1 cellular context compared by ENCODE assay signal in the genomic region with DNA sequence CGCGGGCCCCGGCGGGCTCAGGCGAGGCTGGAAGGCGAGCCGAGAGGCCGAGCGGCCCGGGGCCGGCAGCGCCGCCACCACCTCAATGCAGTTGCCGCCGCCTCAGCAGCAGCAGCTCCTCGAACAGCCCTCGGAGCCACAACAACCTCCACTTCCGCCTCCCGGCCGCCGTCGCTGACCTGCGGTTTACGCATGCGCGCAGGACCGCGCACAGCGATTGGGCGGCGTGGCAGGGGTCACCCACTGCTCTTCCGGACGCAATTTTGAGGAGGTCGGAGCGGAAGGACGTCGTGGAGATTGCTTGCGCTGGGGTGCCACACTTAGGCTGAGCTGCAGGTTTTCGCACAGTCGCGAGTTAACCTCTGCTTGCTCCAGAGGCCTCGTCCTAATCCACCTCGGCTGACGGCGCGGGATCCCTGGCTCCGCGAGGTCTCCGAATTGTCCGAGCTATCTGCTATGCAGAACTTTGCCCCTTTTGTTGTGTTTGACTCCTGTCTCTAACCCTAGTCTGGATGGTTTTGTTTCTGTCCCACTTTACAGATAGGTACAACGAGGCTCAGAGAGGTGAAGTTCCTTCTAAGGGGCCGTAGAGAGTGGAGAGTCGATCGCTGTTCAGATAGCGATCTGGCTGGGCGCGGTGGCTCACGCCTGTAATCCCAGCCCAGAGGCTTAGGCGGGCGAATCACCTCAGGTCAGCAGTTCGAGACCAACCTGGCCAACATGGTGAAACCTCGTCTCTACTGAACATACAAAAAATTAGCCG.
A peak's percentile ranks its signal among the peaks of the same experiment; 100 is the strongest.
TF ChIP-seq lines count a peak whose summit lies in the region.

A gene (plus strand): TSS at position 243 of the 763 bp plus-strand sequence. CDS start 6,657 bp downstream, outside the sequence.
A gene with protein sequence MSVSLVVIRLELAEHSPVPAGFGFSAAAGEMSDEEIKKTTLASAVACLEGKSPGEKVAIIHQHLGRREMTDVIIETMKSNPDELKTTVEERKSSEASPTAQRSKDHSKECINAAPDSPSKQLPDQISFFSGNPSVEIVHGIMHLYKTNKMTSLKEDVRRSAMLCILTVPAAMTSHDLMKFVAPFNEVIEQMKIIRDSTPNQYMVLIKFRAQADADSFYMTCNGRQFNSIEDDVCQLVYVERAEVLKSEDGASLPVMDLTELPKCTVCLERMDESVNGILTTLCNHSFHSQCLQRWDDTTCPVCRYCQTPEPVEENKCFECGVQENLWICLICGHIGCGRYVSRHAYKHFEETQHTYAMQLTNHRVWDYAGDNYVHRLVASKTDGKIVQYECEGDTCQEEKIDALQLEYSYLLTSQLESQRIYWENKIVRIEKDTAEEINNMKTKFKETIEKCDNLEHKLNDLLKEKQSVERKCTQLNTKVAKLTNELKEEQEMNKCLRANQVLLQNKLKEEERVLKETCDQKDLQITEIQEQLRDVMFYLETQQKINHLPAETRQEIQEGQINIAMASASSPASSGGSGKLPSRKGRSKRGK (minus strand): TSS at position 146 of the 763 bp plus-strand sequence. CDS start 164 bp downstream, outside the sequence.

TF ChIP-seq in HepG2, 621 proteins besides CTCF, POLR2A, EP300 and RAD21 (continued from another document):
- TF ChIP-seq, protein P1, sequence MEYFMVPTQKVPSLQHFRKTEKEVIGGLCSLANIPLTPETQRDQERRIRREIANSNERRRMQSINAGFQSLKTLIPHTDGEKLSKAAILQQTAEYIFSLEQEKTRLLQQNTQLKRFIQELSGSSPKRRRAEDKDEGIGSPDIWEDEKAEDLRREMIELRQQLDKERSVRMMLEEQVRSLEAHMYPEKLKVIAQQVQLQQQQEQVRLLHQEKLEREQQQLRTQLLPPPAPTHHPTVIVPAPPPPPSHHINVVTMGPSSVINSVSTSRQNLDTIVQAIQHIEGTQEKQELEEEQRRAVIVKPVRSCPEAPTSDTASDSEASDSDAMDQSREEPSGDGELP (IDR thresholded peaks at IDR 0.05; ENCODE audit: borderline replicate concordance, low read depth) = 0 out of 2 replicates have a peak, but pooled peaks have one; percentile 30
- TF ChIP-seq ZFYVE20 (CRISPR knock-in tag; IDR thresholded peaks at IDR 0.05; ENCODE audit: borderline replicate concordance, low read depth) (no peak), ZFP36L2 (CRISPR knock-in tag; IDR thresholded peaks at IDR 0.05) (no peak), SOX6 (IDR thresholded peaks at IDR 0.05) (no peak), SOX6 (CRISPR knock-in tag; IDR thresholded peaks at IDR 0.05) (no peak; the same call in 1 of the 2 replicates), KDM4B (CRISPR knock-in tag; IDR thresholded peaks at IDR 0.05) (peak; percentile 86), ZNF556 (CRISPR knock-in tag; IDR thresholded peaks at IDR 0.05; ENCODE audit: borderline replicate concordance) (peak; percentile 19; the same call in 1 of the 2 replicates), ZBTB20 (CRISPR knock-in tag; IDR thresholded peaks at IDR 0.05; ENCODE audit: borderline replicate concordance, low read depth) (peak; percentile 61; the same call in 1 of the 2 replicates), NFE2 (CRISPR knock-in tag; IDR thresholded peaks at IDR 0.05) (no peak), TBX2 (CRISPR knock-in tag; IDR thresholded peaks at IDR 0.05; ENCODE audit: borderline replicate concordance) (no peak; the same call in 1 of the 2 replicates), MTA1 (CRISPR knock-in tag; IDR thresholded peaks at IDR 0.05; ENCODE audit: borderline replicate concordance) (no peak), SMC3 (IDR thresholded peaks at IDR 0.05; ENCODE audit: low read length) (no peak), CAMTA2 (CRISPR knock-in tag; IDR thresholded peaks at IDR 0.05; ENCODE audit: borderline replicate concordance) (no peak), ZBTB1 (CRISPR knock-in tag; IDR thresholded peaks at IDR 0.05; ENCODE audit: borderline replicate concordance) (no peak), ZFP62 (CRISPR knock-in tag; IDR thresholded peaks at IDR 0.05) (no peak), ZNF160 (CRISPR knock-in tag; IDR thresholded peaks at IDR 0.05) (no peak), ZNF501 (CRISPR knock-in tag; IDR thresholded peaks at IDR 0.05) (peak; percentile 85), MEIS1 (CRISPR knock-in tag; IDR thresholded peaks at IDR 0.05; ENCODE audit: borderline replicate concordance) (peak; percentile 64; the same call in 1 of the 2 replicates)
- TF ChIP-seq, protein P2, sequence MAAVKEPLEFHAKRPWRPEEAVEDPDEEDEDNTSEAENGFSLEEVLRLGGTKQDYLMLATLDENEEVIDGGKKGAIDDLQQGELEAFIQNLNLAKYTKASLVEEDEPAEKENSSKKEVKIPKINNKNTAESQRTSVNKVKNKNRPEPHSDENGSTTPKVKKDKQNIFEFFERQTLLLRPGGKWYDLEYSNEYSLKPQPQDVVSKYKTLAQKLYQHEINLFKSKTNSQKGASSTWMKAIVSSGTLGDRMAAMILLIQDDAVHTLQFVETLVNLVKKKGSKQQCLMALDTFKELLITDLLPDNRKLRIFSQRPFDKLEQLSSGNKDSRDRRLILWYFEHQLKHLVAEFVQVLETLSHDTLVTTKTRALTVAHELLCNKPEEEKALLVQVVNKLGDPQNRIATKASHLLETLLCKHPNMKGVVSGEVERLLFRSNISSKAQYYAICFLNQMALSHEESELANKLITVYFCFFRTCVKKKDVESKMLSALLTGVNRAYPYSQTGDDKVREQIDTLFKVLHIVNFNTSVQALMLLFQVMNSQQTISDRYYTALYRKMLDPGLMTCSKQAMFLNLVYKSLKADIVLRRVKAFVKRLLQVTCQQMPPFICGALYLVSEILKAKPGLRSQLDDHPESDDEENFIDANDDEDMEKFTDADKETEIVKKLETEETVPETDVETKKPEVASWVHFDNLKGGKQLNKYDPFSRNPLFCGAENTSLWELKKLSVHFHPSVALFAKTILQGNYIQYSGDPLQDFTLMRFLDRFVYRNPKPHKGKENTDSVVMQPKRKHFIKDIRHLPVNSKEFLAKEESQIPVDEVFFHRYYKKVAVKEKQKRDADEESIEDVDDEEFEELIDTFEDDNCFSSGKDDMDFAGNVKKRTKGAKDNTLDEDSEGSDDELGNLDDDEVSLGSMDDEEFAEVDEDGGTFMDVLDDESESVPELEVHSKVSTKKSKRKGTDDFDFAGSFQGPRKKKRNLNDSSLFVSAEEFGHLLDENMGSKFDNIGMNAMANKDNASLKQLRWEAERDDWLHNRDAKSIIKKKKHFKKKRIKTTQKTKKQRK (IDR thresholded peaks at IDR 0.05; ENCODE audit: low read length) = no peak
- TF ChIP-seq, protein P3, sequence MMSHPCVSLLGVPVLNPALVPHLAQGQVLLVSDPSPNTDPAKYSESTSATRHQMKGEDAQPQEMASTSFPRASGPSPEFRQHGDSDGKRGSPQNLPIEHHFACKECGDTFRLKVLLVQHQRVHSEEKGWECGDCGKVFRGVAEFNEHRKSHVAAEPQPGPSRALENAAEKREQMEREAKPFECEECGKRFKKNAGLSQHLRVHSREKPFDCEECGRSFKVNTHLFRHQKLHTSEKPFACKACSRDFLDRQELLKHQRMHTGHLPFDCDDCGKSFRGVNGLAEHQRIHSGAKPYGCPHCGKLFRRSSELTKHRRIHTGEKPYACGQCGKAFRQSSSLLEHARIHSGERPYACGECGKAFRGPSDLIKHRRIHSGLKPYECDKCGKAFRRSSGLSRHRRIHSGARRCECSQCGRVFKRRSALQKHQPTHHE (CRISPR knock-in tag; IDR thresholded peaks at IDR 0.05; ENCODE audit: borderline replicate concordance) = no peak; the same call in 1 of the 2 replicates
- TF ChIP-seq, protein P4, sequence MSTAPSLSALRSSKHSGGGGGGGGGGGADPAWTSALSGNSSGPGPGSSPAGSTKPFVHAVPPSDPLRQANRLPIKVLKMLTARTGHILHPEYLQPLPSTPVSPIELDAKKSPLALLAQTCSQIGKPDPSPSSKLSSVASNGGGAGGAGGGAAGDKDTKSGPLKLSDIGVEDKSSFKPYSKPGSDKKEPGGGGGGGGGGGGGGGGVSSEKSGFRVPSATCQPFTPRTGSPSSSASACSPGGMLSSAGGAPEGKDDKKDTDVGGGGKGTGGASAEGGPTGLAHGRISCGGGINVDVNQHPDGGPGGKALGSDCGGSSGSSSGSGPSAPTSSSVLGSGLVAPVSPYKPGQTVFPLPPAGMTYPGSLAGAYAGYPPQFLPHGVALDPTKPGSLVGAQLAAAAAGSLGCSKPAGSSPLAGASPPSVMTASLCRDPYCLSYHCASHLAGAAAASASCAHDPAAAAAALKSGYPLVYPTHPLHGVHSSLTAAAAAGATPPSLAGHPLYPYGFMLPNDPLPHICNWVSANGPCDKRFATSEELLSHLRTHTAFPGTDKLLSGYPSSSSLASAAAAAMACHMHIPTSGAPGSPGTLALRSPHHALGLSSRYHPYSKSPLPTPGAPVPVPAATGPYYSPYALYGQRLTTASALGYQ (CRISPR knock-in tag; IDR thresholded peaks at IDR 0.05) = peak; percentile 48; the same call in 1 of the 2 replicates
- TF ChIP-seq, protein P5, sequence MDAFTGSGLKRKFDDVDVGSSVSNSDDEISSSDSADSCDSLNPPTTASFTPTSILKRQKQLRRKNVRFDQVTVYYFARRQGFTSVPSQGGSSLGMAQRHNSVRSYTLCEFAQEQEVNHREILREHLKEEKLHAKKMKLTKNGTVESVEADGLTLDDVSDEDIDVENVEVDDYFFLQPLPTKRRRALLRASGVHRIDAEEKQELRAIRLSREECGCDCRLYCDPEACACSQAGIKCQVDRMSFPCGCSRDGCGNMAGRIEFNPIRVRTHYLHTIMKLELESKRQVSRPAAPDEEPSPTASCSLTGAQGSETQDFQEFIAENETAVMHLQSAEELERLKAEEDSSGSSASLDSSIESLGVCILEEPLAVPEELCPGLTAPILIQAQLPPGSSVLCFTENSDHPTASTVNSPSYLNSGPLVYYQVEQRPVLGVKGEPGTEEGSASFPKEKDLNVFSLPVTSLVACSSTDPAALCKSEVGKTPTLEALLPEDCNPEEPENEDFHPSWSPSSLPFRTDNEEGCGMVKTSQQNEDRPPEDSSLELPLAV (CRISPR knock-in tag; conservative IDR thresholded peaks at IDR 0.05; ENCODE audit: low read depth) = no peak
- TF ChIP-seq, protein P6, sequence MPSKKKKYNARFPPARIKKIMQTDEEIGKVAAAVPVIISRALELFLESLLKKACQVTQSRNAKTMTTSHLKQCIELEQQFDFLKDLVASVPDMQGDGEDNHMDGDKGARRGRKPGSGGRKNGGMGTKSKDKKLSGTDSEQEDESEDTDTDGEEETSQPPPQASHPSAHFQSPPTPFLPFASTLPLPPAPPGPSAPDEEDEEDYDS (CRISPR knock-in tag; IDR thresholded peaks at IDR 0.05) = peak; percentile 79
- TF ChIP-seq, protein P7, sequence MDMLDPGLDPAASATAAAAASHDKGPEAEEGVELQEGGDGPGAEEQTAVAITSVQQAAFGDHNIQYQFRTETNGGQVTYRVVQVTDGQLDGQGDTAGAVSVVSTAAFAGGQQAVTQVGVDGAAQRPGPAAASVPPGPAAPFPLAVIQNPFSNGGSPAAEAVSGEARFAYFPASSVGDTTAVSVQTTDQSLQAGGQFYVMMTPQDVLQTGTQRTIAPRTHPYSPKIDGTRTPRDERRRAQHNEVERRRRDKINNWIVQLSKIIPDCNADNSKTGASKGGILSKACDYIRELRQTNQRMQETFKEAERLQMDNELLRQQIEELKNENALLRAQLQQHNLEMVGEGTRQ (IDR thresholded peaks at IDR 0.05; ENCODE audit: low read depth, low read length) = no peak
- TF ChIP-seq, protein P7 (CRISPR knock-in tag; IDR thresholded peaks at IDR 0.05; ENCODE audit: borderline replicate concordance) = no peak
TF ChIP-seq in HepG2: peak in this region for 239.
